Comparison of ENCODE assay signal across 1 cellular context in the genomic region with DNA sequence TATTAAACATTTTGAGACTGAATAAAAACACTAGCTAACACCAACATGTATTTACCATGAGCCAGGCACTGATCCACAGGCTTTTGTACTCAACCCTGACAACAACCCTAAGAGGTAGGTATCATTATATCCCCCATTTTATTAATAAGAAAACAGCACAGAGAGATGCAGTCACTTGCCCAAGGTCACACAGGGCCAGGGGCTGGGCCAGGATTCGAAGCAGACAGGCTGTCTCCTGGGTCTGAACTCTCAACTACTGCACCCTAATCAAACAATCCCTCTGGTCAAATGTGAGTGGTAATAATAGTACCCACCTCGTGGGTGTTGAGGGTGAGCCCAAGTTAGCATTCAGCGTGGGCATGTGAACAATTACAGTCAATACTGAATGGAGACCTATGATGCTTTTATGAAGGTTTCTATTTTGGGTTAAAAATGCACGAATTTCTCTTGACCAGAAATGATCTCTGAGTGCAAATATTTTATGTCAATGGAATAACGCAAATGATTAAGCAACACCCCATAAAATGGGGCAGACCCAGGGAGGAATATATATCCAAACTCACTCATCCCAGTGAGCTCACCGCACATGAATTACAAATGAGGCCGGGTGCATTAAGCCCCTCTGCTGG.
TF ChIP-seq lines count a peak whose summit lies in the region.

No MANE protein-coding gene starts in this region.

TF ChIP-seq in H1, 55 proteins besides CTCF, POLR2A, EP300 and RAD21:
- TF ChIP-seq SIN3A (conservative IDR thresholded peaks at IDR 0.05 in 1 of 2, IDR thresholded peaks at IDR 0.05 in 1 of 2; ENCODE audit: low read depth in 1 of 2, low read length in 2 of 2): 0 out of 4 replicates have a peak, but pooled peaks of 1 of the 2 experiments have one; percentile 19
